8 cellular contexts compared by ENCODE assay signal in genomic region chr17:21549107-21549687, GRCh38.
DNase-seq lines count a peak whose midpoint lies in the region; ATAC-seq, FAIRE-seq and TF ChIP-seq lines count a peak whose summit lies in the region.

No MANE protein-coding gene starts in this region.

- CTCF ChIA-PET in CD8-positive, alpha-beta memory T cell (lab: Charles Lee), result interaction anchor here (1.2 to 1.5 kb wide), 2 partner anchors 13 to 36 kb away, joined by 3 to 4 read pairs; no protein-coding TSS in a partner anchor

- peaks cover 0 to 1% (median 0%) of the 10 kb centered on the region in 3 donors for H3K36me3 Mint-ChIP-seq in CD8-positive, alpha-beta memory T cell
- H3K36me3 Mint-ChIP-seq in astrocyte (ENCODE audit: low read depth, unreplicated experiment), result peaks cover 9% of the 10 kb centered on the region
- H3K36me3 Mint-ChIP-seq in natural killer cell treated with Interleukin-12 subunit alpha and Interleukin-12 subunit beta and Interleukin-15 and Interleukin-18, amount 100 ng/mL, for 72 hours, result peaks cover 17% of the 10 kb centered on the region

- H3K4me1 ChIP-seq in CD8-positive, alpha-beta memory T cell (ENCODE audit: insufficient read depth, low read length), result peaks cover 25% of the 10 kb centered on the region
- peaks cover 16% of the 10 kb centered on the region for H3K4me1 ChIP-seq in astrocyte (ENCODE audit: insufficient read depth, low read length)

- no peak for DNase-seq in CD8-positive, alpha-beta memory T cell
- DNase-seq in Jurkat, Clone E6-1 (ENCODE audit: low read depth, low spot score), result no peak
- DNase-seq in astrocyte (ENCODE audit: low read depth) (peak; percentile 61), NCI-H526 treated with DMSO at 0.1 percent for 48 hours (lab: John Stamatoyannopoulos, UW) (no peak), anterior cingulate cortex (lab: John Stamatoyannopoulos, UW) (no peak), midbrain (lab: John Stamatoyannopoulos, UW) (no peak), NOMO-1 treated with DMSO at 0.1 percent for 48 hours (lab: John Stamatoyannopoulos, UW; ENCODE audit: unreplicated experiment) (no peak)
- DNase-seq in natural killer cell treated with Interleukin-12 subunit alpha and Interleukin-12 subunit beta and Interleukin-15 and Interleukin-18, amount 100 ng/mL, for 72 hours (ENCODE audit: low spot score), result no peak

- no peaks in the 10 kb centered on the region for H3K36me3 ChIP-seq in CD8-positive, alpha-beta memory T cell (ENCODE audit: insufficient read depth, low read length)
- peaks cover 5% of the 10 kb centered on the region for H3K36me3 ChIP-seq in astrocyte (ENCODE audit: insufficient read depth, low read length)

- H3K27ac ChIP-seq in CD8-positive, alpha-beta memory T cell (ENCODE audit: low read depth, low read length), result no peak overlapping the region
- no peak overlapping the region for H3K27ac ChIP-seq in astrocyte (ENCODE audit: low read depth, low read length)

- peak overlapping the region; percentile 95 for H3K4me2 ChIP-seq in astrocyte (ENCODE audit: low read length)

- peak overlapping the region; percentile 7 to 88 (median 61) for H3K4me3 Mint-ChIP-seq in CD8-positive, alpha-beta memory T cell
- peak overlapping the region; percentile 95 for H3K4me3 Mint-ChIP-seq in astrocyte (ENCODE audit: unreplicated experiment)
- peak overlapping the region; percentile 91 for H3K4me3 Mint-ChIP-seq in natural killer cell treated with Interleukin-12 subunit alpha and Interleukin-12 subunit beta and Interleukin-15 and Interleukin-18, amount 100 ng/mL, for 72 hours

- no peak overlapping the region for H2AFZ ChIP-seq in astrocyte (ENCODE audit: low read depth, low read length)

- H3K79me2 ChIP-seq in astrocyte (ENCODE audit: insufficient read depth, low read length), result peaks cover 45% of the 10 kb centered on the region

- H3K27me3 ChIP-seq in CD8-positive, alpha-beta memory T cell (ENCODE audit: insufficient read depth, low read length, poor library complexity, severe bottlenecking), result peaks cover 6% of the 10 kb centered on the region
- no peaks in the 10 kb centered on the region for H3K27me3 ChIP-seq in astrocyte (ENCODE audit: insufficient read depth, low read length)

- H4K20me1 ChIP-seq in astrocyte (ENCODE audit: insufficient read depth, low read length), result peaks cover 43% of the 10 kb centered on the region

- peaks cover 10 to 33% of the 10 kb centered on the region in 2 donors for H3K27me3 Mint-ChIP-seq in CD8-positive, alpha-beta memory T cell
- peaks cover 2% of the 10 kb centered on the region for H3K27me3 Mint-ChIP-seq in astrocyte (ENCODE audit: low read depth, unreplicated experiment)
- peaks cover 19% of the 10 kb centered on the region in 2 donors for H3K27me3 Mint-ChIP-seq in natural killer cell treated with Interleukin-12 subunit alpha and Interleukin-12 subunit beta and Interleukin-15 and Interleukin-18, amount 100 ng/mL, for 72 hours

- H3K9me3 Mint-ChIP-seq in CD8-positive, alpha-beta memory T cell, result peaks cover 4 to 9% (median 7%) of the 10 kb centered on the region in 5 donors
- no peaks in the 10 kb centered on the region for H3K9me3 Mint-ChIP-seq in astrocyte (ENCODE audit: unreplicated experiment)
- H3K9me3 Mint-ChIP-seq in natural killer cell treated with Interleukin-12 subunit alpha and Interleukin-12 subunit beta and Interleukin-15 and Interleukin-18, amount 100 ng/mL, for 72 hours, result peaks cover 2% of the 10 kb centered on the region

- no peak for FAIRE-seq in astrocyte (lab: Jason Lieb, UNC)

- H3K9ac ChIP-seq in astrocyte (ENCODE audit: low read length), result peak overlapping the region; percentile 10

- peak in 1 of 2 donors; percentile 4 for ATAC-seq in natural killer cell treated with Interleukin-12 subunit alpha and Interleukin-12 subunit beta and Interleukin-15 and Interleukin-18, amount 100 ng/mL, for 72 hours

- peak overlapping the region in 1 of 8 donors; percentile 38 for H3K27ac Mint-ChIP-seq in CD8-positive, alpha-beta memory T cell
- peak overlapping the region; percentile 54 for H3K27ac Mint-ChIP-seq in astrocyte (ENCODE audit: unreplicated experiment)
- H3K27ac Mint-ChIP-seq in natural killer cell treated with Interleukin-12 subunit alpha and Interleukin-12 subunit beta and Interleukin-15 and Interleukin-18, amount 100 ng/mL, for 72 hours, result peak overlapping the region; percentile 50 to 68

- TF ChIP-seq CTCF in astrocyte (IDR thresholded peaks at IDR 0.05; ENCODE audit: insufficient read depth, low read depth, low read length), result no peak

- POLR2A ChIA-PET in CD8-positive, alpha-beta memory T cell (lab: Charles Lee), result no interaction called here

- H3K4me1 Mint-ChIP-seq in CD8-positive, alpha-beta memory T cell, result peaks cover 24 to 47% (median 36%) of the 10 kb centered on the region in 3 donors
- peaks cover 8% of the 10 kb centered on the region for H3K4me1 Mint-ChIP-seq in astrocyte (ENCODE audit: low read depth, unreplicated experiment)
- peaks cover 17 to 20% of the 10 kb centered on the region in 2 donors for H3K4me1 Mint-ChIP-seq in natural killer cell treated with Interleukin-12 subunit alpha and Interleukin-12 subunit beta and Interleukin-15 and Interleukin-18, amount 100 ng/mL, for 72 hours (ENCODE audit: low read depth in 2 of 2)

- H3K9me3 ChIP-seq in CD8-positive, alpha-beta memory T cell (ENCODE audit: low read length), result no peaks in the 10 kb centered on the region
- no peaks in the 10 kb centered on the region for H3K9me3 ChIP-seq in astrocyte (ENCODE audit: insufficient read depth, low read depth, low read length)

- H3K4me3 ChIP-seq in CD8-positive, alpha-beta memory T cell (ENCODE audit: low read length), result no peak overlapping the region
- H3K4me3 ChIP-seq in Jurkat, Clone E6-1 (ENCODE audit: low read length), result peak overlapping the region; percentile 1
- peak overlapping the region; percentile 45 for H3K4me3 ChIP-seq in astrocyte (ENCODE audit: insufficient read depth, low read depth, low read length)
